22 cellular contexts compared by ENCODE assay signal in the genomic region with DNA sequence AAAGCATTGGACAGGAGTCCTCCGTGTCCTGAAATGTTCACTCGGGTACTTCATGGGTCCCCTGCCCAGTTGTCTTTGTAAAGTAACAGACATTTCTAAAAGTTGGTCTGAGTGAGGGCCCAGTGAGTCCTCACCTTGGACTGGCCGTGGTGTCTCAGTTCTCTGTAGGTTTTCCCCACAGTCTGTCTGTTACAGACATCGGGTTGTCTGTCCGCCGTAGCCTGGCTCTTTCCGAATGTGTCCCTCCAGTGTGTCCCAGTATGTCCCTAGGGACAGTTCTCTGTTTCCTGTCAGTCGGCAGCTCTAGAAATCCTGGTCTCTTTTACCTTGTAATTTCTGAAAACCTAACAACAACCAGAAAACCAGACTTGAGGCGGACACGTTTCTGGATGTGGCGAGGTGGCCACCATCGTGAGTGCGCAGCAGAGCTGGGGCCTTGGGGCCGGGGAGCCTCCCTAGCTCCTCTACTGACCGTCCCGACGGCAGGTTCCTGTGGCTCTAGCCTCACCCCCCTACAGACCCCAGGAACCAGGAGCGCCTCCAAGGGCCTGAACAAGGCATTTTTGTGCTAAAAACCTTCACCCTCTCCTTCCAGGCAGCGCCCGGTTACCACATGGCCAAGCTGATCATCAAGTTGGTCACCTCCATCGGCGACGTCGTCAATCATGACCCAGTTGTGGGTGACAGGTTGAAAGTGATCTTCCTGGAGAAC. TPM values are rescaled to one million over a fixed set of nuclear protein-coding genes. Genes with fewer than 3 reads are reported as not detected.
DNase-seq lines count a peak whose midpoint lies in the region; ATAC-seq and TF ChIP-seq lines count a peak whose summit lies in the region.
"Had no signal": no experiment of that assay in that cellular context is flagged by ENCODE, and none has a peak within 500 bp of the region (broad histone marks: within the 10 kb centered on the region; RNA-seq: fewer than 3 reads in every experiment).

No MANE protein-coding gene starts in this region.

- no peaks in the 10 kb centered on the region for H3K9me2 ChIP-seq in GM23338 (ENCODE audit: insufficient read depth)

- no peak overlapping the region for H3K4me3 ChIP-seq in GM23338
- H3K4me3 ChIP-seq in RWPE2 (ENCODE audit: severe bottlenecking) = no peak overlapping the region
- H3K4me3 ChIP-seq in cardiac muscle cell = no peak overlapping the region
- H3K4me3 ChIP-seq: stomach, tibial nerve had no signal

- H3K9me3 Mint-ChIP-seq in GM23338 (no peaks in the 10 kb centered on the region; the same call in 1 of the 3 replicates), neural crest cell (no peaks in the 10 kb centered on the region), WTC11 (no peaks in the 10 kb centered on the region)
- H3K9me3 Mint-ChIP-seq: activated naive CD8-positive, alpha-beta T cell treated with anti-CD3 and anti-CD28 coated beads for 36 hours; CD8-positive, alpha-beta memory T cell; T-cell had no signal

- H4K20me1 ChIP-seq in GM23338 (replicated peaks; ENCODE audit: insufficient read depth) = 0 out of 2 replicates have a peak, but pooled peaks cover 3% of the 10 kb centered on the region

- 0 out of 4 replicates have a peak, but pooled peaks of 1 of the 2 experiments have one; percentile 22 for TF ChIP-seq CTCF in GM23338 (conservative IDR thresholded peaks at IDR 0.05; ENCODE audit: low read depth in 2 of 2)
- TF ChIP-seq CTCF in RWPE2 (IDR thresholded peaks at IDR 0.05; ENCODE audit: poor library complexity, severe bottlenecking) = no peak
- TF ChIP-seq CTCF in cardiac muscle cell (IDR thresholded peaks at IDR 0.05; ENCODE audit: low read depth, low read length) = no peak
- no peak for TF ChIP-seq CTCF in neural crest cell (conservative IDR thresholded peaks at IDR 0.05)
- TF ChIP-seq CTCF in WTC11 (IDR thresholded peaks at IDR 0.05) = no peak

- CTCF ChIA-PET in WTC11 (lab: Charles Lee) = interaction anchor here (1.1 to 2.2 kb wide), 3 partner anchors 25 to 109 kb away, joined by 4 to 7 read pairs (median 4); no protein-coding TSS in a partner anchor

- H3K4me3 Mint-ChIP-seq in GM23338 (no peak overlapping the region), neural crest cell (peak overlapping the region; percentile 27), WTC11 (no peak overlapping the region)
- H3K4me3 Mint-ChIP-seq: activated naive CD8-positive, alpha-beta T cell treated with anti-CD3 and anti-CD28 coated beads for 36 hours; CD8-positive, alpha-beta memory T cell; T-cell had no signal

- H3F3A ChIP-seq in GM23338 (replicated peaks; ENCODE audit: low read depth) = peaks cover 4% of the 10 kb centered on the region; the same call in 1 of the 2 replicates

- H3K4me1 Mint-ChIP-seq in GM23338 = peaks cover 14% of the 10 kb centered on the region
- H3K4me1 Mint-ChIP-seq in neural crest cell = peaks cover 6% of the 10 kb centered on the region
- peaks cover 5% of the 10 kb centered on the region; the same call in 1 of the 2 replicates for H3K4me1 Mint-ChIP-seq in WTC11

- H3K4me2 ChIP-seq in GM23338 = no peak overlapping the region

- H3K36me3 Mint-ChIP-seq in GM23338 (ENCODE audit: low read depth) (peaks cover 45% of the 10 kb centered on the region), neural crest cell (ENCODE audit: low read depth) (peaks cover 15% of the 10 kb centered on the region), WTC11 (peaks cover 26% of the 10 kb centered on the region)
- H3K36me3 Mint-ChIP-seq: activated naive CD8-positive, alpha-beta T cell treated with anti-CD3 and anti-CD28 coated beads for 36 hours had no signal

- no peak overlapping the region for H2AFZ ChIP-seq in GM23338

- H3K9me3 ChIP-seq in RWPE2 (ENCODE audit: severe bottlenecking) = no peaks in the 10 kb centered on the region
- H3K9me3 ChIP-seq in cardiac muscle cell (ENCODE audit: low read depth) = no peaks in the 10 kb centered on the region
- H3K9me3 ChIP-seq: stomach, tibial nerve had no signal

- POLR2A ChIA-PET in WTC11 (lab: Charles Lee) = no interaction called here

- H3K4me1 ChIP-seq in GM23338 (ENCODE audit: insufficient read depth) (peaks cover 5% of the 10 kb centered on the region; the same call in 1 of the 2 replicates), RWPE2 (ENCODE audit: insufficient read depth, poor library complexity, severe bottlenecking) (no peaks in the 10 kb centered on the region), cardiac muscle cell (ENCODE audit: low read depth) (peaks cover under 1% of the 10 kb centered on the region)

- no peaks in the 10 kb centered on the region for H3K79me2 ChIP-seq in GM23338 (replicated peaks; ENCODE audit: insufficient read depth)

- DNase-seq in GM23338 (ENCODE audit: low spot score) = peak; percentile 33
- DNase-seq in RWPE2 (ENCODE audit: low spot score) = peak; percentile 47
- DNase-seq in cardiac muscle cell (ENCODE audit: low read depth in 1 of 2, low spot score in 1 of 2) = no peak
- no peak for DNase-seq in neural crest cell (ENCODE audit: low read depth, low spot score)
- DNase-seq in WTC11 (ENCODE audit: low spot score) = no peak
- no peak for DNase-seq in activated CD8-positive, alpha-beta memory T cell treated with anti-CD3 and anti-CD28 coated beads, Interleukin-2, amount 50 U/mL, for 4 hours
- no peak for DNase-seq in effector CD4-positive, alpha-beta T cell
- DNase-seq: activated naive CD8-positive, alpha-beta T cell treated with anti-CD3 and anti-CD28 coated beads for 36 hours; CD8-positive, alpha-beta memory T cell; DMS53; GF-D8; KBM-7; NCI-H1694 treated with DMSO at 0.1 percent for 48 hours; NCI-H2171 treated with DMSO at 0.1 percent for 48 hours; SIG-M5; stimulated activated CD4-positive, alpha-beta T cell treated with anti-CD3 and anti-CD28 coated beads, Interleukin-12 subunit alpha, Interleukin-12 subunit beta, amount 100 ng/mL, for 4 hours; stimulated activated CD4-positive, alpha-beta T cell treated with anti-CD3 and anti-CD28 coated beads, Interleukin-4, amount 100 ng/mL, for 4 hours; stomach; T-cell had no signal

- H3K27ac Mint-ChIP-seq in GM23338 (peak overlapping the region; percentile 70), neural crest cell (ENCODE audit: unreplicated experiment) (no peak overlapping the region), WTC11 (no peak overlapping the region)
- H3K27ac Mint-ChIP-seq: activated naive CD8-positive, alpha-beta T cell treated with anti-CD3 and anti-CD28 coated beads for 36 hours; T-cell had no signal

- ATAC-seq in GM23338 = no peak
- ATAC-seq in RWPE2 (ENCODE audit: low read depth) = no peak
- ATAC-seq in WTC11 = no peak
- ATAC-seq: HCT116, left lobe of liver, T-cell had no signal

- H3K27me3 ChIP-seq in GM23338 (ENCODE audit: insufficient read depth) (no peaks in the 10 kb centered on the region), RWPE2 (ENCODE audit: insufficient read depth, poor library complexity, severe bottlenecking) (no peaks in the 10 kb centered on the region), cardiac muscle cell (no peaks in the 10 kb centered on the region)
- H3K27me3 ChIP-seq: stomach, tibial nerve had no signal

- peaks cover 24% of the 10 kb centered on the region for H3K27me3 Mint-ChIP-seq in GM23338 (ENCODE audit: insufficient read depth, low read depth, poor library complexity)
- peaks cover 4% of the 10 kb centered on the region for H3K27me3 Mint-ChIP-seq in neural crest cell (ENCODE audit: low read depth)
- no peaks in the 10 kb centered on the region for H3K27me3 Mint-ChIP-seq in WTC11 (ENCODE audit: low read depth)
- H3K27me3 Mint-ChIP-seq: activated naive CD8-positive, alpha-beta T cell treated with anti-CD3 and anti-CD28 coated beads for 36 hours; CD8-positive, alpha-beta memory T cell; T-cell had no signal

- H3K27ac ChIP-seq in GM23338 (ENCODE audit: low read depth) (no peak overlapping the region), RWPE2 (ENCODE audit: poor library complexity, severe bottlenecking) (no peak overlapping the region), cardiac muscle cell (peak overlapping the region; percentile 30)
- H3K27ac ChIP-seq: tibial nerve had no signal

- H3K36me3 ChIP-seq in GM23338 (ENCODE audit: insufficient read depth) (no peaks in the 10 kb centered on the region; the same call in 1 of the 2 replicates), RWPE2 (ENCODE audit: low read depth) (peaks cover 84% of the 10 kb centered on the region), cardiac muscle cell (peaks cover 62% of the 10 kb centered on the region)

TF ChIP-seq in GM23338, 12 proteins besides CTCF, POLR2A, EP300 and RAD21 (continues in another document):
- no peak for TF ChIP-seq NANOG (IDR thresholded peaks at IDR 0.05; ENCODE audit: borderline replicate concordance)
- TF ChIP-seq ZNF114 (CRISPR knock-in tag; IDR thresholded peaks at IDR 0.05) = no peak
- no peak for TF ChIP-seq STAT1 (IDR thresholded peaks at IDR 0.05; ENCODE audit: unreplicated experiment)
- TF ChIP-seq POLR2AphosphoS5 (IDR thresholded peaks at IDR 0.05; ENCODE audit: low read depth) = no peak
- no peak for TF ChIP-seq JUNB (IDR thresholded peaks at IDR 0.05; ENCODE audit: unreplicated experiment)

TF ChIP-seq in WTC11, 78 proteins besides CTCF, POLR2A, EP300 and RAD21 (continues in another document):
- TF ChIP-seq CDX4 (CRISPR knock-in tag; IDR thresholded peaks at IDR 0.05; ENCODE audit: borderline replicate concordance) (no peak), ERG (CRISPR knock-in tag; IDR thresholded peaks at IDR 0.05) (no peak)

RNA-seq across cellular contexts. Expression of gene PYGB, which starts 42.2 kb away (rescaled TPM):
- total RNA-seq in GM23338 (2014; rRNA removed; shearing (Covaris generic)) = 61.9 and 64.0 TPM in 2 replicates
- polyA plus RNA-seq in GM23338 (2016; fragmentation: Nextera tagmentation; extraction: Ambion mirVana) = 15.6 and 15.9 TPM in 2 replicates
- 243 and 268 TPM in 2 replicates for total RNA-seq in cardiac muscle cell
- polyA plus RNA-seq in cardiac muscle cell = 178 and 192 TPM in 2 replicates
- total RNA-seq in neural crest cell = 71.1 and 77.1 TPM in 2 replicates
- total RNA-seq in WTC11 (2021) = 44.5 to 48.5 TPM (median 46.3 TPM) in 3 replicates

Comparison
In these comparisons a context has a peak if more than half of its experiments do, and no peak if none do; other contexts are left out.
1. DNase-seq: peak in GM23338 (single experiment) and RWPE2 (single experiment); none in cardiac muscle cell (0 of 2), neural crest cell (single experiment), WTC11 (single experiment), activated CD8-positive, alpha-beta memory T cell treated with anti-CD3 and anti-CD28 coated beads, Interleukin-2, amount 50 U/mL, for 4 hours (single experiment) and effector CD4-positive, alpha-beta T cell (single experiment).